Comparison of ENCODE assay signal across 8 cellular contexts in the genomic region with DNA sequence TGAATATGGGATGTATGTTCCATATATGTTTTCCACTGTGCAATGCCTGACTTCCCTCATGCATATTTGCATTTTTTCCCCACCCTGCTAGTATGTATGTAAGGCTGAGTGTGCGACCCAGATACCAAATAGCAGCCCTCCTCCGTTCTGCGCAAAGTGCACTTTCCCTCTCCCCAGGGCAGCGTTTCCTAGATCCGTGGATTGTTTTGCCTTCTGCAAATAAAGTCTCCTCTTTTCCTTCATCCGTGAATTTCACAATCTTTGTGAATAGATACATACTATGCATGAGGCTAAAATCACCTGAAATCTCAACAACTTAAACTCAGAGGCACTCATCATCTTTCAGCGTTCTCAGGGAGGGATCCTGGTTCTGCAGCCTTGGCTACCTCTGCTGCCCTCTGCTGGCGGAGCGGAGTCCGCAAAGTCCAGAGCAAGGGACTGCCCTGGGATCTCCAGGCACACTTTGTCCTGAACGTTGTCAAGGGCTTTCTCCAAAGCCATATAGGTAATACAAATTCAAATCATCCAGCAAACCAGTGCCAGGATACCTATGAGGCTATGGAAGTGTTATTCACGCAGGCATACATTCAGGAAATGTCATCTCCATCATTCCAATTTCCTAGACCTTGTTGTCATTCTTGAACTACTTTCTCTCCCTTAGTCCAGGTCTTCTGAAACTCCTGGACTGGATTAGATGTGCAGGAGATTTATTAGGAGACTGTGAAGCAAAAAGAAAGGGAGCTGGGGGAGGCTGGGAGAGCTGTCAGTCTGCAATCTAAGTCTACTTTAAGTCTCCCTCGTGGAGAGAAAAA. TPM values are rescaled to one million over a fixed set of nuclear protein-coding genes. Genes with fewer than 3 reads are reported as not detected.
DNase-seq lines count a peak whose midpoint lies in the region; ATAC-seq and TF ChIP-seq lines count a peak whose summit lies in the region.

No MANE protein-coding gene starts in this region.

- H3K27me3 ChIP-seq in right lobe of liver, result no peaks in the 10 kb centered on the region

- intact Hi-C loops in right lobe of liver (cut with DNase I), result no loop called here

- peak; percentile 40 for DNase-seq in 8988T
- DNase-seq in NCI-H2029 (lab: John Stamatoyannopoulos, UW), result peak; percentile 4
- DNase-seq in activated CD4-positive, alpha-beta T cell treated with anti-CD3 and anti-CD28 coated beads for 1 hour, result peak; percentile 55
- no peak for DNase-seq in chondrocyte (ENCODE audit: low spot score)
- DNase-seq in right lobe of liver, result peak; percentile 82 to 86 (median 84)
- peak; percentile 58 to 78 (median 63) for DNase-seq in stimulated activated CD4-positive, alpha-beta T cell treated with anti-CD3 and anti-CD28 coated beads, TNF-alpha, amount 100 ng/mL, for 24 hours (ENCODE audit: low read depth in 3 of 3)

- peak; percentile 96 for ATAC-seq in HG02759 (IDR thresholded peaks at IDR 0.05; ENCODE audit: unreplicated experiment)
- ATAC-seq in right lobe of liver, result peak; percentile 95 to 99 (median 97)

- 39% methylated on average over 12 of the region's 13 CpGs for WGBS in right lobe of liver (ENCODE audit: insufficient coverage, low coverage, low lambda C conversion rate, missing lambda C conversion rate)

- H3K36me3 Mint-ChIP-seq in chondrocyte (ENCODE audit: low read depth), result no peaks in the 10 kb centered on the region

- no peaks in the 10 kb centered on the region for H3K4me1 Mint-ChIP-seq in chondrocyte (ENCODE audit: low read depth)

- TF ChIP-seq CTCF in GM12873 (IDR thresholded peaks at IDR 0.05; ENCODE audit: insufficient read depth, low read depth, low read length, missing control alignments) (peak; percentile 99), chondrocyte (IDR thresholded peaks at IDR 0.05) (peak; percentile 93), right lobe of liver (IDR thresholded peaks at IDR 0.05) (peak; percentile 75 to 97 (median 94))

- no peak overlapping the region for H3K27ac ChIP-seq in right lobe of liver

- H3K4me3 Mint-ChIP-seq in chondrocyte (ENCODE audit: unreplicated experiment), result no peak overlapping the region

- no peaks in the 10 kb centered on the region for H3K36me3 ChIP-seq in right lobe of liver

- peaks cover 16% of the 10 kb centered on the region for H3K27me3 Mint-ChIP-seq in chondrocyte (ENCODE audit: low read depth)

- no peaks in the 10 kb centered on the region for H3K9me3 Mint-ChIP-seq in chondrocyte (ENCODE audit: low read depth)

- no peaks in the 10 kb centered on the region for H3K9me3 ChIP-seq in right lobe of liver

- H3K4me1 ChIP-seq in right lobe of liver, result peaks cover 0 to 4% (median 0%) of the 10 kb centered on the region in 4 donors

- no peak for TF ChIP-seq POLR2A in right lobe of liver (IDR thresholded peaks at IDR 0.05)

- H3K27ac Mint-ChIP-seq in chondrocyte (ENCODE audit: unreplicated experiment), result no peak overlapping the region

- H3K4me3 ChIP-seq in right lobe of liver, result no peak overlapping the region

RNA-seq across cellular contexts. Expression of a gene that starts 53.1 kb away (rescaled TPM):
- 0.92 to 1.3 TPM (median 1.1 TPM) in 3 replicates for total RNA-seq in chondrocyte
- total RNA-seq in right lobe of liver, result under 1 TPM; 0.37 to 0.87 (median 0.72) TPM

RNA-seq across cellular contexts. Expression of a gene that starts 56.2 kb away (rescaled TPM):
- not detected in 3 replicates for total RNA-seq in chondrocyte
- 100 to 1,000 TPM in 3 of 6 experiments, 10 to 100 TPM in 3; 62.2 to 399 (median 159) TPM for total RNA-seq in right lobe of liver

Comparison
In these comparisons a context has a peak if more than half of its experiments do, and no peak if none do; other contexts are left out.
1. RNA of a gene that starts 56.2 kb away (total RNA-seq): 62.2 to 399 TPM in right lobe of liver; not detected in chondrocyte; every median in the first group is over 10 times any median in the second.
2. Peak in every context shown above with its lines, with median percentiles within 50 percentile points of each other: CTCF ChIP-seq.